Comparison of ENCODE assay signal across 25 cellular contexts in genomic region chr11:31819533-31820437, GRCh38. TPM values are rescaled to one million over a fixed set of nuclear protein-coding genes. Genes with fewer than 3 reads are reported as not detected.
DNase-seq lines count a peak whose midpoint lies in the region; ATAC-seq, FAIRE-seq and TF ChIP-seq lines count a peak whose summit lies in the region.
"Had no signal": no experiment of that assay in that cellular context is flagged by ENCODE, and none has a peak within 500 bp of the region (broad histone marks: within the 10 kb centered on the region; RNA-seq: fewer than 3 reads in every experiment).

No MANE protein-coding gene starts in this region.

- no peak overlapping the region for H3K23ac ChIP-seq in H1 (ENCODE audit: insufficient read length)

- H2BK20ac ChIP-seq in H1 (ENCODE audit: low read length) = peak overlapping the region; percentile 48; the same call in 1 of the 2 replicates

- no peak overlapping the region for H3K14ac ChIP-seq in H1 (ENCODE audit: insufficient read length)

- H3K4me3 Mint-ChIP-seq in activated CD4-positive, alpha-beta T cell treated with anti-CD3 and anti-CD28 coated beads, Interleukin-2, amount 10 ng/mL, durations not matched to agents 24 days and 14 days = no peak overlapping the region
- H3K4me3 Mint-ChIP-seq: activated T-cell treated with anti-CD3 and anti-CD28 coated beads, Interleukin-2, amount 50 U/mL, for 24 hours; natural killer cell had no signal

- peaks cover 9% of the 10 kb centered on the region for H3K4me1 Mint-ChIP-seq in activated CD4-positive, alpha-beta T cell treated with anti-CD3 and anti-CD28 coated beads, Interleukin-2, amount 10 ng/mL, durations not matched to agents 24 days and 14 days

- H3K4me1 ChIP-seq in H1 (replicated peaks in 1 of 4; ENCODE audit: control insufficient read depth in 3 of 4, insufficient read depth in 4 of 4, low read length in 3 of 4) (peaks cover 16 to 72% (median 46%) of the 10 kb centered on the region in 4 experiments), right lobe of liver (peaks cover 0 to 24% (median 3%) of the 10 kb centered on the region in 4 donors), BE2C (no peaks in the 10 kb centered on the region)

- H3K79me2 ChIP-seq in H1 (ENCODE audit: control insufficient read depth in 1 of 2, insufficient read depth in 2 of 2, low read length in 2 of 2) = no peaks in the 10 kb centered on the region

- peak overlapping the region; percentile 6; the same call in 1 of the 2 replicates for H4K8ac ChIP-seq in H1 (ENCODE audit: extremely low read depth, insufficient read depth, low read length)

- peak; percentile 54 for DNase-seq in activated CD4-positive, alpha-beta T cell treated with anti-CD3 and anti-CD28 coated beads, Interleukin-2, amount 10 ng/mL, durations not matched to agents 24 days and 14 days
- DNase-seq in activated CD4-positive, alpha-beta T cell treated with anti-CD3 and anti-CD28 coated beads for 4 hours = no peak
- peak in 1 of 2 experiments; percentile 82 for DNase-seq in H1 (ENCODE audit: low read depth in 1 of 2, low spot score in 2 of 2)
- no peak for DNase-seq in right lobe of liver
- DNase-seq in BE2C = no peak
- no peak for DNase-seq in T1000 (lab: John Stamatoyannopoulos, UW)
- no peak for DNase-seq in RPMI8226
- no peak for DNase-seq in HEK293T (ENCODE audit: extremely low spot score)
- DNase-seq: activated T-cell treated with anti-CD3 and anti-CD28 coated beads, Interleukin-2, amount 50 U/mL, for 24 hours; adrenal gland; Caco-2; DND-41; GM23248; left ventricle myocardium superior; midbrain; MM.1S; natural killer cell; NCI-H1694; NCI-H2171 had no signal

- H3K4ac ChIP-seq in H1 (replicated peaks; ENCODE audit: insufficient read length, low read depth, low read length) = no peak overlapping the region

- no peak overlapping the region for H3K27ac Mint-ChIP-seq in activated CD4-positive, alpha-beta T cell treated with anti-CD3 and anti-CD28 coated beads, Interleukin-2, amount 10 ng/mL, durations not matched to agents 24 days and 14 days
- H3K27ac Mint-ChIP-seq: activated T-cell treated with anti-CD3 and anti-CD28 coated beads, Interleukin-2, amount 50 U/mL, for 24 hours; natural killer cell had no signal

- no peak overlapping the region for H3K56ac ChIP-seq in H1 (replicated peaks; ENCODE audit: insufficient read length, low read depth, low read length)

- H2BK15ac ChIP-seq in H1 (ENCODE audit: low read length) = peak overlapping the region; percentile 88; the same call in 1 of the 2 replicates

- H2AFZ ChIP-seq in H1 (ENCODE audit: low read length) = peak overlapping the region; percentile 2; the same call in 1 of the 2 replicates
- H2AFZ ChIP-seq: GM23248 had no signal

- no peak overlapping the region; a peak in 1 of 7 replicates for H3K9ac ChIP-seq in H1 (replicated peaks in 1 of 4; ENCODE audit: extremely low read depth in 1 of 4, low read depth in 3 of 4, low read length in 3 of 4)
- H3K9ac ChIP-seq: GM23248 had no signal

- H3K27ac ChIP-seq in H1 (ENCODE audit: low read depth, low read length) (no peak overlapping the region), right lobe of liver (no peak overlapping the region)
- H3K27ac ChIP-seq: adrenal gland, GM23248, HL-60, thoracic aorta, VCaP had no signal

- CTCF ChIA-PET in H1 (lab: Charles Lee; ENCODE audit: partially characterized antibody) (interaction anchor here (1.0 to 11.4 kb wide), 8 partner anchors 13 to 138 kb away, joined by 3 to 88 read pairs (median 28); no protein-coding TSS in a partner anchor), HEK293T (lab: Yijun Ruan, JAX) (no interaction called here)

- TF ChIP-seq POLR2A in H1 (IDR thresholded peaks at IDR 0.05; ENCODE audit: control extremely low read depth in 1 of 2, low read depth in 2 of 2, low read length in 2 of 2) = no peak
- TF ChIP-seq POLR2A in right lobe of liver (IDR thresholded peaks at IDR 0.05) = no peak

- H3K36me3 ChIP-seq in H1 (ENCODE audit: control insufficient read depth in 2 of 4, insufficient read depth in 4 of 4, low read length in 3 of 4) (no peaks in the 10 kb centered on the region; a peak in 1 of 8 replicates), right lobe of liver (no peaks in the 10 kb centered on the region), BE2C (no peaks in the 10 kb centered on the region)
- H3K36me3 ChIP-seq: adrenal gland, thoracic aorta had no signal

- H3K27me3 Mint-ChIP-seq in activated CD4-positive, alpha-beta T cell treated with anti-CD3 and anti-CD28 coated beads, Interleukin-2, amount 10 ng/mL, durations not matched to agents 24 days and 14 days = peaks cover 77% of the 10 kb centered on the region

- H4K20me1 ChIP-seq in H1 (replicated peaks in 1 of 2; ENCODE audit: control insufficient read depth in 1 of 2, insufficient read depth in 2 of 2, low read length in 2 of 2) = peaks cover 0 to 17% of the 10 kb centered on the region in 2 experiments

- no peak overlapping the region for H4K5ac ChIP-seq in H1 (ENCODE audit: insufficient read length, low read depth, low read length)

- FAIRE-seq in H1 (lab: Jason Lieb, UNC) = no peak
- FAIRE-seq: colon, K562 had no signal

- peaks cover 64 to 99% (median 93%) of the 10 kb centered on the region in 4 experiments for H3K27me3 ChIP-seq in H1 (replicated peaks in 1 of 4; ENCODE audit: control insufficient read depth in 3 of 4, extremely low read depth in 1 of 4, insufficient read depth in 3 of 4, low read length in 3 of 4)
- H3K27me3 ChIP-seq in right lobe of liver = peaks cover 49 to 75% of the 10 kb centered on the region in 2 donors
- H3K27me3 ChIP-seq in BE2C = peaks cover 99% of the 10 kb centered on the region

- peaks cover 6% of the 10 kb centered on the region for H3K36me3 Mint-ChIP-seq in activated CD4-positive, alpha-beta T cell treated with anti-CD3 and anti-CD28 coated beads, Interleukin-2, amount 10 ng/mL, durations not matched to agents 24 days and 14 days (ENCODE audit: low read depth)

- peaks cover 7% of the 10 kb centered on the region for H3K9me3 Mint-ChIP-seq in activated CD4-positive, alpha-beta T cell treated with anti-CD3 and anti-CD28 coated beads, Interleukin-2, amount 10 ng/mL, durations not matched to agents 24 days and 14 days
- H3K9me3 Mint-ChIP-seq: natural killer cell had no signal

- peak overlapping the region; percentile 74 to 82 for H3K4me2 ChIP-seq in H1 (ENCODE audit: insufficient read depth in 1 of 2, low read depth in 2 of 2, low read length in 2 of 2)

- H2BK120ac ChIP-seq in H1 (replicated peaks; ENCODE audit: low read depth, low read length) = no peak overlapping the region

- H2AK5ac ChIP-seq in H1 (ENCODE audit: low read depth, low read length) = no peak overlapping the region

- POLR2A ChIA-PET in H1 (lab: Charles Lee; ENCODE audit: partially characterized antibody) = interaction anchor here (0.8 to 3.2 kb wide), 6 partner anchors 10 to 137 kb away, joined by 3 to 16 read pairs (median 6); partner anchors contain the start of gene PAX6
- POLR2A ChIA-PET in HEK293T (lab: Yijun Ruan, JAX) = interaction anchor here (1.5 kb wide), 1 partner anchor 11 kb away, joined by 3 read pairs; no protein-coding TSS in a partner anchor

- TF ChIP-seq CTCF in H1 (IDR thresholded peaks at IDR 0.05; ENCODE audit: control extremely low read depth in 1 of 3, insufficient read depth in 1 of 3, low read depth in 1 of 3, low read length in 3 of 3) (no peak), right lobe of liver (IDR thresholded peaks at IDR 0.05) (no peak), BE2C (IDR thresholded peaks at IDR 0.05; ENCODE audit: low read depth, low read length) (no peak)

- H3K23me2 ChIP-seq in H1 (ENCODE audit: low read depth, low read length) = peaks cover 12% of the 10 kb centered on the region; the same call in 1 of the 2 replicates

- ATAC-seq in right lobe of liver = peak in 3 of 4 donors; percentile 12 to 25 (median 20)
- ATAC-seq: K562, left ventricle myocardium superior, natural killer cell had no signal

- TF ChIP-seq EP300 in H1 (IDR thresholded peaks at IDR 0.05; ENCODE audit: borderline replicate concordance in 1 of 2, low read depth in 2 of 2, low read length in 2 of 2) = no peak

- 1% methylated on average over 58 of the region's 58 CpGs; no CpG with 5 or more reads in 1 of the 2 experiments for WGBS in H1 (ENCODE audit: extremely low coverage in 1 of 2, insufficient coverage in 1 of 2, insufficient read length in 1 of 2, insufficient replicate concordance in 2 of 2, low coverage in 1 of 2, low lambda C conversion rate in 2 of 2, missing lambda C conversion rate in 1 of 2), 2 experiments
- WGBS in right lobe of liver (ENCODE audit: insufficient coverage, low coverage, low lambda C conversion rate, missing lambda C conversion rate) = 9% methylated on average over 24 of the region's 58 CpGs

- intact Hi-C loops in activated CD4-positive, alpha-beta T cell treated with anti-CD3 and anti-CD28 coated beads, Interleukin-2, amount 10 ng/mL, durations not matched to agents 24 days and 14 days (cut with micrococcal nuclease) = loop anchor here (10.0 kb wide), 1 partner anchor 135 kb away; no protein-coding TSS in a partner anchor
- intact Hi-C loops in right lobe of liver (cut with DNase I) = no loop called here

- peak overlapping the region; percentile 85; the same call in 1 of the 2 replicates for H2BK12ac ChIP-seq in H1 (ENCODE audit: low read depth, low read length)

- H3K18ac ChIP-seq in H1 (ENCODE audit: extremely low read depth, low read length) = peak overlapping the region; percentile 92; the same call in 1 of the 2 replicates

- H3K4me3 ChIP-seq in H1 (ENCODE audit: extremely low read depth in 1 of 4, insufficient read depth in 2 of 4, low read depth in 3 of 4, low read length in 4 of 4) = peak overlapping the region; percentile 21 to 62 (median 34); a peak in 6 of 8 replicates
- no peak overlapping the region for H3K4me3 ChIP-seq in right lobe of liver
- no peak overlapping the region for H3K4me3 ChIP-seq in BE2C (ENCODE audit: low read depth, low read length)
- H3K4me3 ChIP-seq: adrenal gland, GM23248, K562, thoracic aorta had no signal

- peak overlapping the region; percentile 18 for H4K91ac ChIP-seq in H1 (replicated peaks; ENCODE audit: insufficient read length, low read length)

- H3K9me3 ChIP-seq in H1 (ENCODE audit: insufficient read depth in 2 of 2, low read depth in 1 of 2, low read length in 1 of 2) (no peaks in the 10 kb centered on the region), right lobe of liver (no peaks in the 10 kb centered on the region), BE2C (no peaks in the 10 kb centered on the region)
- H3K9me3 ChIP-seq: adrenal gland, Caco-2, thoracic aorta had no signal

- 0 out of 4 replicates have a peak, but pooled peaks of 1 of the 2 experiments have one; percentile 0 for TF ChIP-seq RAD21 in H1 (IDR thresholded peaks at IDR 0.05 in 1 of 2, conservative IDR thresholded peaks at IDR 0.05 in 1 of 2; ENCODE audit: low read depth in 2 of 2, low read length in 2 of 2)

- H2BK5ac ChIP-seq in H1 (ENCODE audit: low read depth, low read length) = peak overlapping the region; percentile 31; the same call in 1 of the 2 replicates

- no peaks in the 10 kb centered on the region for H3K79me1 ChIP-seq in H1 (ENCODE audit: low read depth, low read length)

RNA-seq across cellular contexts. Expression of gene PAX6, which starts 8.7 kb away (rescaled TPM):
- not detected in 2 replicates for total RNA-seq in activated CD4-positive, alpha-beta T cell treated with anti-CD3 and anti-CD28 coated beads, Interleukin-2, amount 10 ng/mL, durations not matched to agents 24 days and 14 days
- 0.21 and 0.30 TPM in 2 replicates for total RNA-seq in H1 (2021; fragmentation: NEBNext Ultra II Directional; extraction: Animal tissue kit (Norgen Biotek cat#: 25700))
- 0.65 and 1.1 TPM in 2 replicates for polyA plus RNA-seq in H1 (2011; rRNA removed)
- polyA plus RNA-seq in H1 (2011; cell fraction: cytosol; rRNA removed) = 0.53 TPM
- polyA plus RNA-seq in H1 (2011; cell fraction: nucleus; rRNA removed) = 1.0 TPM
- 0.41 to 1.1 TPM (median 0.57 TPM) in 4 replicates for polyA plus RNA-seq in H1 (2012, experiment 1 of 2)
- polyA plus RNA-seq in H1 (2012, experiment 2 of 2) = 0.16 TPM
- 0.16 TPM for polyA plus RNA-seq in H1 (2013, experiment 1 of 2)
- 0.22 TPM for polyA plus RNA-seq in H1 (2013, experiment 2 of 2)
- polyA minus RNA-seq in H1 (2011; rRNA and poly(A)+ RNA removed) = 0.76 and 0.82 TPM in 2 replicates
- polyA minus RNA-seq in H1 (2011; cell fraction: cytosol; rRNA and poly(A)+ RNA removed) = 0.88 TPM
- 2.6 TPM for polyA minus RNA-seq in H1 (2011; cell fraction: nucleus; rRNA and poly(A)+ RNA removed)
- not detected for total RNA-seq in right lobe of liver
- polyA plus RNA-seq in BE2C (2012; ENCODE audit: insufficient read depth, insufficient read length, low read depth) = not detected
- total RNA-seq: GM23248; left ventricle myocardium superior; natural killer cell; T-helper 2 cell treated with Interferon-gamma antibody and Interleukin-4, amounts not matched to agents 100 ng/mL and 5 ng/mL, for 36 hours had no signal

Comparison
In these comparisons a context has a peak if more than half of its experiments do, and no peak if none do; other contexts are left out.
1. H3K4me3 ChIP-seq: peak in H1 (4 of 4); none in right lobe of liver (0 of 3) and BE2C (single experiment).